ENCODE assay signal across 15 cellular contexts in genomic region chr11:119550330-119550729, GRCh38.
"Had no signal": no experiment of that assay in that cellular context is flagged by ENCODE, and none has a peak within 500 bp of the region (broad histone marks: within the 10 kb centered on the region; RNA-seq: fewer than 3 reads in every experiment).

No MANE protein-coding gene starts in this region.

- H3K4me3 Mint-ChIP-seq: activated T-helper 17 cell treated with anti-CD3 and anti-CD28 coated beads, Interleukin-2, amount 50 U/mL, for 72 hours; endodermal cell; immature natural killer cell; naive B cell had no signal

- H3K4me1 Mint-ChIP-seq: activated T-helper 17 cell treated with anti-CD3 and anti-CD28 coated beads, Interleukin-2, amount 50 U/mL, for 72 hours; endodermal cell; immature natural killer cell; naive B cell had no signal

- DNase-seq: activated CD4-positive, alpha-beta T cell treated with anti-CD3 and anti-CD28 coated beads, Interleukin-2, amount 50 U/mL, for 48 hours; activated naive CD4-positive, alpha-beta T cell treated with Interleukin-2 at 50 U/mL for 16 hours; endodermal cell; immature natural killer cell; left colon; naive B cell; pancreas; sigmoid colon; spleen; stimulated activated CD4-positive, alpha-beta T cell treated with anti-CD3 and anti-CD28 coated beads, Interleukin-1b, Interleukin-23, amount 100 ng/mL, for 48 hours; stomach; SW 1271; testis had no signal

- H3K36me3 Mint-ChIP-seq: immature natural killer cell, naive B cell had no signal

- H3K27ac ChIP-seq: ascending aorta, pancreas, sigmoid colon, spleen, stomach, testis had no signal

- H3K27me3 Mint-ChIP-seq: activated T-helper 17 cell treated with anti-CD3 and anti-CD28 coated beads, Interleukin-2, amount 50 U/mL, for 72 hours had no signal

- ATAC-seq: activated T-helper 17 cell treated with anti-CD3 and anti-CD28 coated beads, Interleukin-2, amount 50 U/mL, for 72 hours; left colon; pancreas had no signal

- H3K27ac Mint-ChIP-seq: activated T-helper 17 cell treated with anti-CD3 and anti-CD28 coated beads, Interleukin-2, amount 50 U/mL, for 72 hours; endodermal cell; immature natural killer cell had no signal

- H3K9me3 Mint-ChIP-seq: activated T-helper 17 cell treated with anti-CD3 and anti-CD28 coated beads, Interleukin-2, amount 50 U/mL, for 72 hours had no signal
